Comparison of ENCODE assay signal across 1 cellular context in the genomic region with DNA sequence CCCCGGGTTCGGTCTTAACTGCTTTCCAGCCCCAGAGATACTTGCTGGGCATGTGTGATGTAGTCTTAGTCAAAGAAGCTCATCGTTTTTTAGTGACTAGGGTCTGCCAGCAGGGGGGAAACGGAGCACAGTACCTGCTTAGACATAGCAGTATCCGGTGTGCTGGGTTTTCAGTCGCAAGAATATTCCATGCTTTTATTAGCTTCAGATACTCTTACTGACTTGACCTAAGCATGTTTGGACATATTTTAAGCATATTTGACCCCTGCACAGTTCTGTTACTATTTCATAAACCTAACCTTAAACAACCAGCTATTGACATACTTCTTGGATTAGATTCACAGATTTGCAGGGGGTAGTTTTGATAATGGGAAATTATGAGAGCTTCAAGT.
A peak's percentile ranks its signal among the peaks of the same experiment; 100 is the strongest.
TF ChIP-seq lines count a peak whose summit lies in the region.

No MANE protein-coding gene starts in this region.

TF ChIP-seq in K562, 482 proteins besides CTCF, POLR2A, EP300 and RAD21 (continued from another document and continues in another):
- TF ChIP-seq, protein P1, sequence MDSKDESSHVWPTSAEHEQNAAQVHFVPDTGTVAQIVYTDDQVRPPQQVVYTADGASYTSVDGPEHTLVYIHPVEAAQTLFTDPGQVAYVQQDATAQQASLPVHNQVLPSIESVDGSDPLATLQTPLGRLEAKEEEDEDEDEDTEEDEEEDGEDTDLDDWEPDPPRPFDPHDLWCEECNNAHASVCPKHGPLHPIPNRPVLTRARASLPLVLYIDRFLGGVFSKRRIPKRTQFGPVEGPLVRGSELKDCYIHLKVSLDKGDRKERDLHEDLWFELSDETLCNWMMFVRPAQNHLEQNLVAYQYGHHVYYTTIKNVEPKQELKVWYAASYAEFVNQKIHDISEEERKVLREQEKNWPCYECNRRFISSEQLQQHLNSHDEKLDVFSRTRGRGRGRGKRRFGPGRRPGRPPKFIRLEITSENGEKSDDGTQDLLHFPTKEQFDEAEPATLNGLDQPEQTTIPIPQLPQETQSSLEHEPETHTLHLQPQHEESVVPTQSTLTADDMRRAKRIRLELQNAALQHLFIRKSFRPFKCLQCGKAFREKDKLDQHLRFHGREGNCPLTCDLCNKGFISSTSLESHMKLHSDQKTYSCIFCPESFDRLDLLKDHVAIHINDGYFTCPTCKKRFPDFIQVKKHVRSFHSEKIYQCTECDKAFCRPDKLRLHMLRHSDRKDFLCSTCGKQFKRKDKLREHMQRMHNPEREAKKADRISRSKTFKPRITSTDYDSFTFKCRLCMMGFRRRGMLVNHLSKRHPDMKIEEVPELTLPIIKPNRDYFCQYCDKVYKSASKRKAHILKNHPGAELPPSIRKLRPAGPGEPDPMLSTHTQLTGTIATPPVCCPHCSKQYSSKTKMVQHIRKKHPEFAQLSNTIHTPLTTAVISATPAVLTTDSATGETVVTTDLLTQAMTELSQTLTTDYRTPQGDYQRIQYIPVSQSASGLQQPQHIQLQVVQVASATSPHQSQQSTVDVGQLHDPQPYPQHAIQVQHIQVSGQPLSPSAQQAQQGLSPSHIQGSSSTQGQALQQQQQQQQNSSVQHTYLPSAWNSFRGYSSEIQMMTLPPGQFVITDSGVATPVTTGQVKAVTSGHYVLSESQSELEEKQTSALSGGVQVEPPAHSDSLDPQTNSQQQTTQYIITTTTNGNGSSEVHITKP (IDR thresholded peaks at IDR 0.05; ENCODE audit: partially characterized antibody): no peak
- TF ChIP-seq, protein P2, sequence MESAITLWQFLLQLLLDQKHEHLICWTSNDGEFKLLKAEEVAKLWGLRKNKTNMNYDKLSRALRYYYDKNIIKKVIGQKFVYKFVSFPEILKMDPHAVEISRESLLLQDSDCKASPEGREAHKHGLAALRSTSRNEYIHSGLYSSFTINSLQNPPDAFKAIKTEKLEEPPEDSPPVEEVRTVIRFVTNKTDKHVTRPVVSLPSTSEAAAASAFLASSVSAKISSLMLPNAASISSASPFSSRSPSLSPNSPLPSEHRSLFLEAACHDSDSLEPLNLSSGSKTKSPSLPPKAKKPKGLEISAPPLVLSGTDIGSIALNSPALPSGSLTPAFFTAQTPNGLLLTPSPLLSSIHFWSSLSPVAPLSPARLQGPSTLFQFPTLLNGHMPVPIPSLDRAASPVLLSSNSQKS (CRISPR knock-in tag; IDR thresholded peaks at IDR 0.05): no peak
- TF ChIP-seq RBFOX2 (IDR thresholded peaks at IDR 0.05; ENCODE audit: low read depth, low read length): no peak; the same call in 1 of the 2 replicates
- no peak for TF ChIP-seq DACH1 (IDR thresholded peaks at IDR 0.05; ENCODE audit: partially characterized antibody)
- TF ChIP-seq, protein P3, sequence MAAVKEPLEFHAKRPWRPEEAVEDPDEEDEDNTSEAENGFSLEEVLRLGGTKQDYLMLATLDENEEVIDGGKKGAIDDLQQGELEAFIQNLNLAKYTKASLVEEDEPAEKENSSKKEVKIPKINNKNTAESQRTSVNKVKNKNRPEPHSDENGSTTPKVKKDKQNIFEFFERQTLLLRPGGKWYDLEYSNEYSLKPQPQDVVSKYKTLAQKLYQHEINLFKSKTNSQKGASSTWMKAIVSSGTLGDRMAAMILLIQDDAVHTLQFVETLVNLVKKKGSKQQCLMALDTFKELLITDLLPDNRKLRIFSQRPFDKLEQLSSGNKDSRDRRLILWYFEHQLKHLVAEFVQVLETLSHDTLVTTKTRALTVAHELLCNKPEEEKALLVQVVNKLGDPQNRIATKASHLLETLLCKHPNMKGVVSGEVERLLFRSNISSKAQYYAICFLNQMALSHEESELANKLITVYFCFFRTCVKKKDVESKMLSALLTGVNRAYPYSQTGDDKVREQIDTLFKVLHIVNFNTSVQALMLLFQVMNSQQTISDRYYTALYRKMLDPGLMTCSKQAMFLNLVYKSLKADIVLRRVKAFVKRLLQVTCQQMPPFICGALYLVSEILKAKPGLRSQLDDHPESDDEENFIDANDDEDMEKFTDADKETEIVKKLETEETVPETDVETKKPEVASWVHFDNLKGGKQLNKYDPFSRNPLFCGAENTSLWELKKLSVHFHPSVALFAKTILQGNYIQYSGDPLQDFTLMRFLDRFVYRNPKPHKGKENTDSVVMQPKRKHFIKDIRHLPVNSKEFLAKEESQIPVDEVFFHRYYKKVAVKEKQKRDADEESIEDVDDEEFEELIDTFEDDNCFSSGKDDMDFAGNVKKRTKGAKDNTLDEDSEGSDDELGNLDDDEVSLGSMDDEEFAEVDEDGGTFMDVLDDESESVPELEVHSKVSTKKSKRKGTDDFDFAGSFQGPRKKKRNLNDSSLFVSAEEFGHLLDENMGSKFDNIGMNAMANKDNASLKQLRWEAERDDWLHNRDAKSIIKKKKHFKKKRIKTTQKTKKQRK (IDR thresholded peaks at IDR 0.05; ENCODE audit: borderline replicate concordance, low read depth, low read length): no peak
- no peak for TF ChIP-seq NUFIP1 (IDR thresholded peaks at IDR 0.05; ENCODE audit: partially characterized antibody)
- TF ChIP-seq ESRRA (IDR thresholded peaks at IDR 0.05; ENCODE audit: borderline replicate concordance, low read depth): no peak
- no peak for TF ChIP-seq FOXK2 (conservative IDR thresholded peaks at IDR 0.05 in 1 of 2, IDR thresholded peaks at IDR 0.05 in 1 of 2; ENCODE audit: low read depth in 2 of 2)
- no peak for TF ChIP-seq TAL1 (IDR thresholded peaks at IDR 0.05)
- peak; percentile 44; the same call in 1 of the 2 replicates for TF ChIP-seq CREM (IDR thresholded peaks at IDR 0.05; ENCODE audit: low read depth)
- no peak for TF ChIP-seq ZNF324 (CRISPR knock-in tag; IDR thresholded peaks at IDR 0.05)
- no peak for TF ChIP-seq ZBTB17 (CRISPR knock-in tag; IDR thresholded peaks at IDR 0.05)
- no peak for TF ChIP-seq PTRF (tag; IDR thresholded peaks at IDR 0.05)
- TF ChIP-seq KDM1A (IDR thresholded peaks at IDR 0.05): no peak; a peak in 1 of 4 replicates
- no peak for TF ChIP-seq ZNF316 (IDR thresholded peaks at IDR 0.05)
- no peak for TF ChIP-seq HMG20A (CRISPR knock-in tag; conservative IDR thresholded peaks at IDR 0.05)
- TF ChIP-seq, protein P4, sequence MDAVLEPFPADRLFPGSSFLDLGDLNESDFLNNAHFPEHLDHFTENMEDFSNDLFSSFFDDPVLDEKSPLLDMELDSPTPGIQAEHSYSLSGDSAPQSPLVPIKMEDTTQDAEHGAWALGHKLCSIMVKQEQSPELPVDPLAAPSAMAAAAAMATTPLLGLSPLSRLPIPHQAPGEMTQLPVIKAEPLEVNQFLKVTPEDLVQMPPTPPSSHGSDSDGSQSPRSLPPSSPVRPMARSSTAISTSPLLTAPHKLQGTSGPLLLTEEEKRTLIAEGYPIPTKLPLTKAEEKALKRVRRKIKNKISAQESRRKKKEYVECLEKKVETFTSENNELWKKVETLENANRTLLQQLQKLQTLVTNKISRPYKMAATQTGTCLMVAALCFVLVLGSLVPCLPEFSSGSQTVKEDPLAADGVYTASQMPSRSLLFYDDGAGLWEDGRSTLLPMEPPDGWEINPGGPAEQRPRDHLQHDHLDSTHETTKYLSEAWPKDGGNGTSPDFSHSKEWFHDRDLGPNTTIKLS (IDR thresholded peaks at IDR 0.05; ENCODE audit: borderline replicate concordance, low read depth): peak; percentile 35; the same call in 1 of the 2 replicates
- TF ChIP-seq ELF2 (CRISPR knock-in tag; IDR thresholded peaks at IDR 0.05): no peak
- no peak for TF ChIP-seq ZNF184 (CRISPR knock-in tag; IDR thresholded peaks at IDR 0.05)
- 0 out of 2 replicates have a peak, but pooled peaks have one; percentile 37 for TF ChIP-seq ATF7 (IDR thresholded peaks at IDR 0.05)
- no peak for TF ChIP-seq NCOA2 (IDR thresholded peaks at IDR 0.05; ENCODE audit: partially characterized antibody in 2 of 2)
- no peak for TF ChIP-seq CBFA2T3 (IDR thresholded peaks at IDR 0.05)
- TF ChIP-seq U2AF2 (optimal IDR thresholded peaks at IDR 0.05; ENCODE audit: low read depth, low read length): no peak
- peak; percentile 25 for TF ChIP-seq TEAD4 (IDR thresholded peaks at IDR 0.05; ENCODE audit: low read length)
- TF ChIP-seq TEAD4 (CRISPR knock-in tag; IDR thresholded peaks at IDR 0.05; ENCODE audit: borderline replicate concordance): no peak
- TF ChIP-seq, protein P5, sequence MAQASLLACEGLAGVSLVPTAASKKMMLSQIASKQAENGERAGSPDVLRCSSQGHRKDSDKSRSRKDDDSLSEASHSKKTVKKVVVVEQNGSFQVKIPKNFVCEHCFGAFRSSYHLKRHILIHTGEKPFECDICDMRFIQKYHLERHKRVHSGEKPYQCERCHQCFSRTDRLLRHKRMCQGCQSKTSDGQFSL (CRISPR knock-in tag; IDR thresholded peaks at IDR 0.05): no peak
- TF ChIP-seq, protein P5 (tag; IDR thresholded peaks at IDR 0.05): no peak
- TF ChIP-seq TEAD1 (CRISPR knock-in tag; IDR thresholded peaks at IDR 0.05): 0 out of 4 replicates have a peak, but pooled peaks of 1 of the 2 experiments have one; percentile 18
- TF ChIP-seq, protein P6, sequence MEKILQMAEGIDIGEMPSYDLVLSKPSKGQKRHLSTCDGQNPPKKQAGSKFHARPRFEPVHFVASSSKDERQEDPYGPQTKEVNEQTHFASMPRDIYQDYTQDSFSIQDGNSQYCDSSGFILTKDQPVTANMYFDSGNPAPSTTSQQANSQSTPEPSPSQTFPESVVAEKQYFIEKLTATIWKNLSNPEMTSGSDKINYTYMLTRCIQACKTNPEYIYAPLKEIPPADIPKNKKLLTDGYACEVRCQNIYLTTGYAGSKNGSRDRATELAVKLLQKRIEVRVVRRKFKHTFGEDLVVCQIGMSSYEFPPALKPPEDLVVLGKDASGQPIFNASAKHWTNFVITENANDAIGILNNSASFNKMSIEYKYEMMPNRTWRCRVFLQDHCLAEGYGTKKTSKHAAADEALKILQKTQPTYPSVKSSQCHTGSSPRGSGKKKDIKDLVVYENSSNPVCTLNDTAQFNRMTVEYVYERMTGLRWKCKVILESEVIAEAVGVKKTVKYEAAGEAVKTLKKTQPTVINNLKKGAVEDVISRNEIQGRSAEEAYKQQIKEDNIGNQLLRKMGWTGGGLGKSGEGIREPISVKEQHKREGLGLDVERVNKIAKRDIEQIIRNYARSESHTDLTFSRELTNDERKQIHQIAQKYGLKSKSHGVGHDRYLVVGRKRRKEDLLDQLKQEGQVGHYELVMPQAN (IDR thresholded peaks at IDR 0.05; ENCODE audit: borderline replicate concordance): peak; percentile 4; the same call in 1 of the 2 replicates
- peak; percentile 46; the same call in 1 of the 2 replicates for TF ChIP-seq SMC3 (conservative IDR thresholded peaks at IDR 0.05; ENCODE audit: insufficient read depth, low read depth, low read length)
- peak; percentile 13; the same call in 1 of the 2 replicates for TF ChIP-seq SP1 (CRISPR knock-in tag; IDR thresholded peaks at IDR 0.05)
- TF ChIP-seq SNIP1 (IDR thresholded peaks at IDR 0.05; ENCODE audit: low read depth): no peak
- TF ChIP-seq, protein P7, sequence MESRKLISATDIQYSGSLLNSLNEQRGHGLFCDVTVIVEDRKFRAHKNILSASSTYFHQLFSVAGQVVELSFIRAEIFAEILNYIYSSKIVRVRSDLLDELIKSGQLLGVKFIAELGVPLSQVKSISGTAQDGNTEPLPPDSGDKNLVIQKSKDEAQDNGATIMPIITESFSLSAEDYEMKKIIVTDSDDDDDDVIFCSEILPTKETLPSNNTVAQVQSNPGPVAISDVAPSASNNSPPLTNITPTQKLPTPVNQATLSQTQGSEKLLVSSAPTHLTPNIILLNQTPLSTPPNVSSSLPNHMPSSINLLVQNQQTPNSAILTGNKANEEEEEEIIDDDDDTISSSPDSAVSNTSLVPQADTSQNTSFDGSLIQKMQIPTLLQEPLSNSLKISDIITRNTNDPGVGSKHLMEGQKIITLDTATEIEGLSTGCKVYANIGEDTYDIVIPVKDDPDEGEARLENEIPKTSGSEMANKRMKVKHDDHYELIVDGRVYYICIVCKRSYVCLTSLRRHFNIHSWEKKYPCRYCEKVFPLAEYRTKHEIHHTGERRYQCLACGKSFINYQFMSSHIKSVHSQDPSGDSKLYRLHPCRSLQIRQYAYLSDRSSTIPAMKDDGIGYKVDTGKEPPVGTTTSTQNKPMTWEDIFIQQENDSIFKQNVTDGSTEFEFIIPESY (CRISPR knock-in tag; IDR thresholded peaks at IDR 0.05): no peak
